In the genomic region with DNA sequence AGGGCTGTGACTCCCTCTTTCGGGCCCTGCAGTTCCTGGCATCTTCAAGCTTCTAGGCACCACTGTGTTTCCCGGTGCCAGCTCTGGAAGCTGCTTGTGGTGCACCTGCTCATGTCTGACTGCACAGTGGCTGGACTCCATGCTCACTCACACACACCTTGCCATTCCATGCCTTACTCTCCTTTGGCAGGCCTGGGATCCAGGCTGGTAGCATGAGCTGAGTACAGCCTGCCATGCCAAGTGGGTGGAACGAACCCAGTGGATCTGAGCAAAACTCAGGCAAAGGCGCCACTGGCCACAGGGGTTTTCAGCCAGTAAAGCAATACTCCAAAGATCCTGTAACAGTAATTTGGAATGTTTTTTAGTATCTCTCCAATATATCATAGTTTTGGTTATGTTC, we compare ENCODE assay signal across 6 cellular contexts.
"Had no signal": no experiment of that assay in that cellular context is flagged by ENCODE, and none has a peak within 500 bp of the region (broad histone marks: within the 10 kb centered on the region; RNA-seq: fewer than 3 reads in every experiment).

No MANE protein-coding gene starts in this region.

- H3K27ac Mint-ChIP-seq: IgD-negative memory B cell had no signal

- DNase-seq: GOT3, H9, HCEC 1CT, KBM-7 had no signal

- H3K4me1 Mint-ChIP-seq: H9 had no signal

- H3K36me3 Mint-ChIP-seq: IgD-negative memory B cell had no signal

- H3K27me3 Mint-ChIP-seq: IgD-negative memory B cell had no signal

- H3K4me3 Mint-ChIP-seq: H9, IgD-negative memory B cell had no signal

- ATAC-seq: HepG2 had no signal
